Comparison of ENCODE assay signal across 1 cellular context in the genomic region with DNA sequence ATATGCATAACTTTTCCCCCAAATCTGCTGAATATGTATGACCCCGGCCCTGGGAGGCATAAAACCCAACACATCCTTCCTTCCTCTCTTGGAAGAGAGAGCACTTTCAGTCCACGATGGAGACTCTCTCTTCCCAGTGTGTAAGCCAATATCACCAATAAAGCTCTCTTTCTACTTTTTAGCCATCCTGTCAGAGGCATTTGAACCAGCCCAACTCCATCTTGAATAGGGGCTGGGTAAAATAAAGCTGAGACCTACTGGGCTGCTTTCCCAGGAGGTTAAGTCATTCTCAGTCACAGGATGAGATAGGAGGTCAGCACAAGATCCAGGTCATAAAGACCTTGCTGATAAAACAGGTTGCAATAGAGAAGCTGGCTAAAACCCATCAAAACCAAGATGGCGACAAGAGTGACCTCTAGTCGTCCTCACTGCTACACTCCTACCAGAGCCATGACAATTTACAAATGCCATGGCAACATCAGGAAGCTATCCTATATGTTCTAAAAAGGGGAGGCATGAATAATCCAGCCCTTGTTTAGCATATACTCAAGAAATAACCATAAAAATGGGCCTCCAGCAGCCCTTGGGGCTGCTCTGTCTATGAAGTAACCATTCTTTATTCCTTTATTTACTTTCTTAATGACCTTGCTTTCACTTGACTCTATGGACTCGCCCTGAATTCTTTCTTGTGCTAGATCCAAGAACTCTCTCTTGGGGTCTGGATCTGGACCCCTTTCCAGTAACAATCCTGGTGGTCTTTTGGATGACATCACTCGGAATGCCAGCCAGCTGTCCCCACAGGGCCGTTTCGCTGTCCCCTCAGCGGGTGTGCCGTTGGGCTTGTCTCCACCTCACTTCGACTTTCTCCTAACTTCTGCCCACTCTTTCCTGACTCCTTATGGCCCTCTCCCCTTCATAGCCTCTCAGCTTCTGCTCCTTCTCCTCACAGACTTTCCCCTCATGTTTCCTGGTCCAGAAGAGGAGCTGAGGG.
A peak's percentile ranks its signal among the peaks of the same experiment; 100 is the strongest.
TF ChIP-seq lines count a peak whose summit lies in the region.

No MANE protein-coding gene starts in this region.

TF ChIP-seq in K562, 482 proteins besides CTCF, POLR2A, EP300 and RAD21 (continued from another document and continues in another):
- TF ChIP-seq, protein P1, sequence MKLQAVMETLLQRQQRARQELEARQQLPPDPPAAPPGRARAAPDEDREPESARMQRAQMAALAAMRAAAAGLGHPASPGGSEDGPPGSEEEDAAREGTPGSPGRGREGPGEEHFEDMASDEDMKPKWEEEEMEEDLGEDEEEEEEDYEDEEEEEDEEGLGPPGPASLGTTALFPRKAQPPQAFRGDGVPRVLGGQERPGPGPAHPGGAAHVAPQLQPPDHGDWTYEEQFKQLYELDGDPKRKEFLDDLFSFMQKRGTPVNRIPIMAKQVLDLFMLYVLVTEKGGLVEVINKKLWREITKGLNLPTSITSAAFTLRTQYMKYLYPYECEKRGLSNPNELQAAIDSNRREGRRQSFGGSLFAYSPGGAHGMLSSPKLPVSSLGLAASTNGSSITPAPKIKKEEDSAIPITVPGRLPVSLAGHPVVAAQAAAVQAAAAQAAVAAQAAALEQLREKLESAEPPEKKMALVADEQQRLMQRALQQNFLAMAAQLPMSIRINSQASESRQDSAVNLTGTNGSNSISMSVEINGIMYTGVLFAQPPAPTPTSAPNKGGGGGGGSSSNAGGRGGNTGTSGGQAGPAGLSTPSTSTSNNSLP (IDR thresholded peaks at IDR 0.05; ENCODE audit: borderline replicate concordance, low read depth, low read length): no peak
- TF ChIP-seq THRAP3 (IDR thresholded peaks at IDR 0.05; ENCODE audit: borderline replicate concordance) (no peak), ZNF197 (CRISPR knock-in tag; IDR thresholded peaks at IDR 0.05; ENCODE audit: low read depth) (0 out of 2 replicates have a peak, but pooled peaks have one; percentile 31), SUPT5H (IDR thresholded peaks at IDR 0.05) (no peak), TFAP4 (CRISPR knock-in tag; IDR thresholded peaks at IDR 0.05; ENCODE audit: borderline replicate concordance) (no peak), ZNF239 (CRISPR knock-in tag; IDR thresholded peaks at IDR 0.05) (0 out of 2 replicates have a peak, but pooled peaks have one; percentile 22), ZNF140 (CRISPR knock-in tag; IDR thresholded peaks at IDR 0.05) (no peak), PPARD (CRISPR knock-in tag; IDR thresholded peaks at IDR 0.05) (no peak), IRF9 (tag; IDR thresholded peaks at IDR 0.05) (0 out of 2 replicates have a peak, but pooled peaks have one; percentile 27), ZBTB11 (CRISPR knock-in tag; IDR thresholded peaks at IDR 0.05) (no peak), BDP1 (IDR thresholded peaks at IDR 0.05; ENCODE audit: insufficient read depth, insufficient read length) (no peak), ZNF707 (CRISPR knock-in tag; conservative IDR thresholded peaks at IDR 0.05) (no peak), MTF1 (CRISPR knock-in tag; IDR thresholded peaks at IDR 0.05; ENCODE audit: borderline replicate concordance) (no peak), PTTG1 (tag; IDR thresholded peaks at IDR 0.05; ENCODE audit: low read depth) (peak; percentile 55; the same call in 1 of the 2 replicates), NR2C2 (CRISPR knock-in tag; IDR thresholded peaks at IDR 0.05) (no peak), NR2C2 (tag; IDR thresholded peaks at IDR 0.05) (peak; percentile 27; the same call in 1 of the 2 replicates), ZNF740 (CRISPR knock-in tag; IDR thresholded peaks at IDR 0.05) (no peak), ZNF740 (tag; IDR thresholded peaks at IDR 0.05) (peak in 1 of 2 experiments; percentile 92; a peak in 2 of 4 replicates), NR2C1 (IDR thresholded peaks at IDR 0.05) (no peak), NR2C1 (tag; IDR thresholded peaks at IDR 0.05) (0 out of 2 replicates have a peak, but pooled peaks have one; percentile 18), ZNF584 (CRISPR knock-in tag; IDR thresholded peaks at IDR 0.05; ENCODE audit: low read depth) (0 out of 2 replicates have a peak, but pooled peaks have one; percentile 64), TGIF2 (CRISPR knock-in tag; IDR thresholded peaks at IDR 0.05) (no peak), GTF2A2 (tag; IDR thresholded peaks at IDR 0.05) (peak; percentile 88), RERE (CRISPR knock-in tag; IDR thresholded peaks at IDR 0.05; ENCODE audit: borderline replicate concordance) (no peak), ZNF583 (CRISPR knock-in tag; IDR thresholded peaks at IDR 0.05) (peak; percentile 84; the same call in 1 of the 2 replicates), E2F3 (CRISPR knock-in tag; IDR thresholded peaks at IDR 0.05) (no peak), ZNF311 (CRISPR knock-in tag; IDR thresholded peaks at IDR 0.05) (no peak), PYGO2 (tag; IDR thresholded peaks at IDR 0.05) (peak; percentile 89), CEBPB (tag; IDR thresholded peaks at IDR 0.05) (no peak), SMAD4 (CRISPR knock-in tag; conservative IDR thresholded peaks at IDR 0.05) (0 out of 2 replicates have a peak, but pooled peaks have one; percentile 35), TSC22D4 (tag; IDR thresholded peaks at IDR 0.05) (no peak), HDGF (IDR thresholded peaks at IDR 0.05) (no peak), MEF2A (IDR thresholded peaks at IDR 0.05; ENCODE audit: control insufficient read depth, low read depth, low read length) (no peak), KLF1 (tag; IDR thresholded peaks at IDR 0.05) (no peak), XRCC4 (IDR thresholded peaks at IDR 0.05; ENCODE audit: extremely low read depth, insufficient read depth, insufficient read length) (no peak), ZNF507 (tag; conservative IDR thresholded peaks at IDR 0.05) (no peak), ZNF175 (CRISPR knock-in tag; IDR thresholded peaks at IDR 0.05; ENCODE audit: low read depth) (peak; percentile 92), ZNF76 (CRISPR knock-in tag; IDR thresholded peaks at IDR 0.05; ENCODE audit: borderline replicate concordance) (peak; percentile 80; the same call in 1 of the 2 replicates), HEY1 (CRISPR knock-in tag; IDR thresholded peaks at IDR 0.05; ENCODE audit: borderline replicate concordance) (no peak), ZEB2 (IDR thresholded peaks at IDR 0.05) (no peak), ZNF57 (CRISPR knock-in tag; IDR thresholded peaks at IDR 0.05) (no peak), YY1 (IDR thresholded peaks at IDR 0.05; ENCODE audit: borderline replicate concordance in 1 of 3, control insufficient read depth in 1 of 3, extremely low read depth in 1 of 3, insufficient read depth in 3 of 3, insufficient read length in 1 of 3, insufficient replicate concordance in 2 of 3, low read depth in 1 of 3, low read length in 2 of 3) (no peak)
- TF ChIP-seq, protein P2, sequence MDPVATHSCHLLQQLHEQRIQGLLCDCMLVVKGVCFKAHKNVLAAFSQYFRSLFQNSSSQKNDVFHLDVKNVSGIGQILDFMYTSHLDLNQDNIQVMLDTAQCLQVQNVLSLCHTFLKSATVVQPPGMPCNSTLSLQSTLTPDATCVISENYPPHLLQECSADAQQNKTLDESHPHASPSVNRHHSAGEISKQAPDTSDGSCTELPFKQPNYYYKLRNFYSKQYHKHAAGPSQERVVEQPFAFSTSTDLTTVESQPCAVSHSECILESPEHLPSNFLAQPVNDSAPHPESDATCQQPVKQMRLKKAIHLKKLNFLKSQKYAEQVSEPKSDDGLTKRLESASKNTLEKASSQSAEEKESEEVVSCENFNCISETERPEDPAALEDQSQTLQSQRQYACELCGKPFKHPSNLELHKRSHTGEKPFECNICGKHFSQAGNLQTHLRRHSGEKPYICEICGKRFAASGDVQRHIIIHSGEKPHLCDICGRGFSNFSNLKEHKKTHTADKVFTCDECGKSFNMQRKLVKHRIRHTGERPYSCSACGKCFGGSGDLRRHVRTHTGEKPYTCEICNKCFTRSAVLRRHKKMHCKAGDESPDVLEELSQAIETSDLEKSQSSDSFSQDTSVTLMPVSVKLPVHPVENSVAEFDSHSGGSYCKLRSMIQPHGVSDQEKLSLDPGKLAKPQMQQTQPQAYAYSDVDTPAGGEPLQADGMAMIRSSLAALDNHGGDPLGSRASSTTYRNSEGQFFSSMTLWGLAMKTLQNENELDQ (CRISPR knock-in tag; IDR thresholded peaks at IDR 0.05; ENCODE audit: borderline replicate concordance): no peak
- TF ChIP-seq, protein P3, sequence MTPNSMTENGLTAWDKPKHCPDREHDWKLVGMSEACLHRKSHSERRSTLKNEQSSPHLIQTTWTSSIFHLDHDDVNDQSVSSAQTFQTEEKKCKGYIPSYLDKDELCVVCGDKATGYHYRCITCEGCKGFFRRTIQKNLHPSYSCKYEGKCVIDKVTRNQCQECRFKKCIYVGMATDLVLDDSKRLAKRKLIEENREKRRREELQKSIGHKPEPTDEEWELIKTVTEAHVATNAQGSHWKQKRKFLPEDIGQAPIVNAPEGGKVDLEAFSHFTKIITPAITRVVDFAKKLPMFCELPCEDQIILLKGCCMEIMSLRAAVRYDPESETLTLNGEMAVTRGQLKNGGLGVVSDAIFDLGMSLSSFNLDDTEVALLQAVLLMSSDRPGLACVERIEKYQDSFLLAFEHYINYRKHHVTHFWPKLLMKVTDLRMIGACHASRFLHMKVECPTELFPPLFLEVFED (CRISPR knock-in tag; conservative IDR thresholded peaks at IDR 0.05): no peak
